8 cellular contexts compared by ENCODE assay signal in genomic region chr13:114100446-114101320, GRCh38. TPM values are rescaled to one million over a fixed set of nuclear protein-coding genes. Genes with fewer than 3 reads are reported as not detected.
DNase-seq lines count a peak whose midpoint lies in the region; ATAC-seq and TF ChIP-seq lines count a peak whose summit lies in the region.

No MANE protein-coding gene starts in this region.

- H3K9me3 ChIP-seq in uterus: no peaks in the 10 kb centered on the region

- peaks cover 16% of the 10 kb centered on the region for H3K9me3 Mint-ChIP-seq in activated naive CD4-positive, alpha-beta T cell treated with anti-CD3 and anti-CD28 coated beads, Interleukin-2, amount 10 ng/mL, durations not matched to agents 7 days and 5 days
- H3K9me3 Mint-ChIP-seq in natural killer cell: no peaks in the 10 kb centered on the region

- ATAC-seq in natural killer cell: no peak

- peak overlapping the region; percentile 58 for H3K27ac Mint-ChIP-seq in activated naive CD4-positive, alpha-beta T cell treated with anti-CD3 and anti-CD28 coated beads, Interleukin-2, amount 10 ng/mL, durations not matched to agents 7 days and 5 days
- peak overlapping the region; percentile 83 to 95 for H3K27ac Mint-ChIP-seq in natural killer cell

- H3K4me1 ChIP-seq in uterus: peaks cover 0 to 3% of the 10 kb centered on the region in 2 donors

- H3K27ac ChIP-seq in coronary artery (peak overlapping the region; percentile 38 to 83), uterus (peak overlapping the region; percentile 67 to 69)

- DNase-seq in activated naive CD4-positive, alpha-beta T cell treated with anti-CD3 and anti-CD28 coated beads, Interleukin-2, amount 10 ng/mL, durations not matched to agents 7 days and 5 days: no peak
- DNase-seq in activated naive CD4-positive, alpha-beta T cell (lab: John Stamatoyannopoulos, UW): no peak
- DNase-seq in coronary artery (ENCODE audit: low spot score) (no peak), natural killer cell (no peak), uterus (peak; percentile 19 to 20), kidney glomerular epithelial cell (lab: John Stamatoyannopoulos, UW) (no peak), NCI-H526 treated with DMSO at 0.1 percent for 48 hours (lab: John Stamatoyannopoulos, UW) (no peak), AG20443 (ENCODE audit: low spot score) (no peak)

- peaks cover 31% of the 10 kb centered on the region for H3K4me1 Mint-ChIP-seq in activated naive CD4-positive, alpha-beta T cell treated with anti-CD3 and anti-CD28 coated beads, Interleukin-2, amount 10 ng/mL, durations not matched to agents 7 days and 5 days
- H3K4me1 Mint-ChIP-seq in natural killer cell: peaks cover 69 to 83% of the 10 kb centered on the region in 2 donors

- intact Hi-C loops in natural killer cell (cut with micrococcal nuclease) (no loop called here), uterus (cut with DNase I; ENCODE audit: low total_unique reads) (no loop called here)

- H3K4me3 Mint-ChIP-seq in activated naive CD4-positive, alpha-beta T cell treated with anti-CD3 and anti-CD28 coated beads, Interleukin-2, amount 10 ng/mL, durations not matched to agents 7 days and 5 days: no peak overlapping the region
- H3K4me3 Mint-ChIP-seq in natural killer cell: peak overlapping the region; percentile 72

- peaks cover 65% of the 10 kb centered on the region for H3K36me3 Mint-ChIP-seq in activated naive CD4-positive, alpha-beta T cell treated with anti-CD3 and anti-CD28 coated beads, Interleukin-2, amount 10 ng/mL, durations not matched to agents 7 days and 5 days
- no peaks in the 10 kb centered on the region for H3K36me3 Mint-ChIP-seq in natural killer cell

- no peak for TF ChIP-seq POLR2A in uterus (IDR thresholded peaks at IDR 0.05)

- H3K36me3 ChIP-seq in uterus: no peaks in the 10 kb centered on the region

- no peaks in the 10 kb centered on the region for H3K27me3 Mint-ChIP-seq in activated naive CD4-positive, alpha-beta T cell treated with anti-CD3 and anti-CD28 coated beads, Interleukin-2, amount 10 ng/mL, durations not matched to agents 7 days and 5 days
- no peaks in the 10 kb centered on the region for H3K27me3 Mint-ChIP-seq in natural killer cell (ENCODE audit: low read depth in 2 of 2)

- H3K27me3 ChIP-seq in uterus: no peaks in the 10 kb centered on the region

- peak overlapping the region; percentile 0 for H3K4me3 ChIP-seq in coronary artery
- H3K4me3 ChIP-seq in uterus: no peak overlapping the region

- TF ChIP-seq CTCF in coronary artery (IDR thresholded peaks at IDR 0.05) (no peak), natural killer cell (IDR thresholded peaks at IDR 0.05) (no peak), uterus (IDR thresholded peaks at IDR 0.05) (no peak)

- CTCF ChIA-PET in activated naive CD4-positive, alpha-beta T cell treated with anti-CD3 and anti-CD28 coated beads, Interleukin-2, amount 10 ng/mL, durations not matched to agents 7 days and 5 days (lab: Charles Lee): no interaction called here

RNA-seq across cellular contexts. Expression of gene RASA3, which starts 31.7 kb away (rescaled TPM):
- total RNA-seq in natural killer cell (100 to 1,000 TPM; 252 to 277 (median 274) TPM), uterus (10 to 100 TPM in 3 of 4 donors, 1 to 10 TPM in 1; 8.5 to 31.6 (median 17.2) TPM)

Comparison
In these comparisons a context has a peak if more than half of its experiments do, and no peak if none do; other contexts are left out.
1. DNase-seq: peak in uterus (2 of 2); none in activated naive CD4-positive, alpha-beta T cell treated with anti-CD3 and anti-CD28 coated beads, Interleukin-2, amount 10 ng/mL, durations not matched to agents 7 days and 5 days (single experiment), activated naive CD4-positive, alpha-beta T cell (0 of 4), coronary artery (single experiment), natural killer cell (single experiment), kidney glomerular epithelial cell (single experiment), NCI-H526 treated with DMSO at 0.1 percent for 48 hours (single experiment) and AG20443 (single experiment).
2. RNA of gene RASA3, which starts 31.7 kb away (total RNA-seq): 252 to 277 TPM in natural killer cell; 8.5 to 31.6 TPM in uterus; every median in the first group is over 4 times any median in the second.